In genomic region chr6:153131037-153131981, GRCh38 we compare ENCODE assay signal across 8 cellular contexts. TPM values are rescaled to one million over a fixed set of nuclear protein-coding genes. Genes with fewer than 3 reads are reported as not detected.
DNase-seq lines count a peak whose midpoint lies in the region; ATAC-seq and TF ChIP-seq lines count a peak whose summit lies in the region.

TSS of gene RGS17 (minus strand) at chr6:153131282. CDS start at chr6:153044018, 87,264 bp downstream.

- intact Hi-C loops in activated CD8-positive, alpha-beta T cell treated with anti-CD3 and anti-CD28 coated beads for 36 hours (cut with micrococcal nuclease): no loop called here

- peaks cover 38% of the 10 kb centered on the region for H3K27me3 Mint-ChIP-seq in activated CD8-positive, alpha-beta T cell treated with anti-CD3 and anti-CD28 coated beads for 36 hours

- H3K9me3 Mint-ChIP-seq in activated CD8-positive, alpha-beta T cell treated with anti-CD3 and anti-CD28 coated beads for 36 hours: peaks cover 2% of the 10 kb centered on the region

- H3K27me3 ChIP-seq in esophagus (ENCODE audit: control insufficient read depth in 1 of 2, insufficient read depth in 2 of 2, low read length in 2 of 2) (no peaks in the 10 kb centered on the region), mononuclear cell (ENCODE audit: insufficient read depth, low read length) (peaks cover 56% of the 10 kb centered on the region), suprapubic skin (peaks cover 32% of the 10 kb centered on the region)

- POLR2A ChIA-PET in activated CD8-positive, alpha-beta T cell treated with anti-CD3 and anti-CD28 coated beads for 36 hours (lab: Charles Lee): no interaction called here

- no peak for TF ChIP-seq EP300 in suprapubic skin (IDR thresholded peaks at IDR 0.05)

- ATAC-seq in activated CD8-positive, alpha-beta T cell treated with anti-CD3 and anti-CD28 coated beads for 36 hours: peak; percentile 68

- no peak within 1 kb of the TSS for H3K27ac Mint-ChIP-seq in activated CD8-positive, alpha-beta T cell treated with anti-CD3 and anti-CD28 coated beads for 36 hours

- no peaks in the 10 kb centered on the region for H3K36me3 Mint-ChIP-seq in activated CD8-positive, alpha-beta T cell treated with anti-CD3 and anti-CD28 coated beads for 36 hours (ENCODE audit: low read depth)

- H3K4me3 ChIP-seq in HFF-Myc (replicated peaks; ENCODE audit: low read depth, low read length) (peak within 1 kb of the TSS; percentile 86), esophagus (ENCODE audit: low read depth in 1 of 2, low read length in 2 of 2) (peak within 1 kb of the TSS; percentile 60 to 68), mononuclear cell (ENCODE audit: low read length) (peak within 1 kb of the TSS; percentile 27), suprapubic skin (peak within 1 kb of the TSS; percentile 59)

- H3K36me3 ChIP-seq in esophagus (ENCODE audit: control insufficient read depth in 2 of 2, insufficient read depth in 2 of 2, low read length in 1 of 2) (no peaks in the 10 kb centered on the region), suprapubic skin (no peaks in the 10 kb centered on the region)

- TF ChIP-seq CTCF in HFF-Myc (IDR thresholded peaks at IDR 0.05; ENCODE audit: low read depth, low read length, missing control alignments): no peak
- TF ChIP-seq CTCF in activated CD8-positive, alpha-beta T cell treated with anti-CD3 and anti-CD28 coated beads for 36 hours (IDR thresholded peaks at IDR 0.05): no peak
- TF ChIP-seq CTCF in suprapubic skin (IDR thresholded peaks at IDR 0.05): no peak

- CTCF ChIA-PET in activated CD8-positive, alpha-beta T cell treated with anti-CD3 and anti-CD28 coated beads for 36 hours (lab: Charles Lee): no interaction called here

- DNase-seq in DMS 273 (lab: John Stamatoyannopoulos, UW; ENCODE audit: unreplicated experiment): peak; percentile 50
- DNase-seq in DMS 273 treated with DMSO at 0.1 percent for 48 hours (lab: John Stamatoyannopoulos, UW): no peak
- DNase-seq in HFF-Myc (ENCODE audit: extremely low read depth, low read depth): peak; percentile 21
- DNase-seq in NCI-H1694 (lab: John Stamatoyannopoulos, UW): peak; percentile 46
- peak; percentile 25 for DNase-seq in activated CD8-positive, alpha-beta T cell treated with anti-CD3 and anti-CD28 coated beads for 36 hours
- DNase-seq in suprapubic skin (ENCODE audit: low spot score in 2 of 2): peak in 1 of 2 donors; percentile 71

- no peak for TF ChIP-seq POLR2A in suprapubic skin (IDR thresholded peaks at IDR 0.05)

- H3K4me1 Mint-ChIP-seq in activated CD8-positive, alpha-beta T cell treated with anti-CD3 and anti-CD28 coated beads for 36 hours (ENCODE audit: low read depth): peaks cover 9% of the 10 kb centered on the region

- peaks cover 0 to 2% of the 10 kb centered on the region in 2 donors for H3K9me3 ChIP-seq in esophagus (ENCODE audit: control insufficient read depth in 2 of 2, insufficient read depth in 1 of 2, low read depth in 1 of 2, low read length in 1 of 2)
- H3K9me3 ChIP-seq in mononuclear cell (ENCODE audit: low read depth, low read length): no peaks in the 10 kb centered on the region
- H3K9me3 ChIP-seq in suprapubic skin: no peaks in the 10 kb centered on the region

- peak within 1 kb of the TSS; percentile 64 for H3K4me3 Mint-ChIP-seq in activated CD8-positive, alpha-beta T cell treated with anti-CD3 and anti-CD28 coated beads for 36 hours

- H3K4me1 ChIP-seq in esophagus (ENCODE audit: control insufficient read depth in 2 of 2, insufficient read depth in 2 of 2, low read length in 1 of 2): peaks cover 0 to 6% of the 10 kb centered on the region in 2 donors
- peaks cover 17% of the 10 kb centered on the region for H3K4me1 ChIP-seq in mononuclear cell (ENCODE audit: insufficient read depth, low read length)
- H3K4me1 ChIP-seq in suprapubic skin: peaks cover 22% of the 10 kb centered on the region

- H3K27ac ChIP-seq in esophagus (ENCODE audit: low read depth in 2 of 2, low read length in 1 of 2) (peak within 1 kb of the TSS in 1 of 2 donors; percentile 3), suprapubic skin (no peak within 1 kb of the TSS)

- WGBS in esophagus, 2 donors: 4 to 6% methylated on average over 51 to 89 of the region's 89 CpGs
- 11% methylated on average over 21 of the region's 89 CpGs for WGBS in suprapubic skin

RNA-seq across cellular contexts. Expression of gene RGS17, which starts in this region (rescaled TPM):
- total RNA-seq in activated CD8-positive, alpha-beta T cell treated with anti-CD3 and anti-CD28 coated beads for 36 hours: not detected
- 1 to 10 TPM; 1.1 to 4.1 TPM for polyA plus RNA-seq in esophagus
- total RNA-seq in mononuclear cell: not detected
- 1 to 10 TPM in 1 of 4 donors, under 1 TPM in 3; 0.08 to 1.8 (median 0.26) TPM for total RNA-seq in suprapubic skin

Comparison
In these comparisons a context has a peak if more than half of its experiments do, and no peak if none do; other contexts are left out.
1. Peak in DNase-seq and ATAC-seq in activated CD8-positive, alpha-beta T cell treated with anti-CD3 and anti-CD28 coated beads for 36 hours; RNA of the gene not detected or under 1 TPM.
2. H3K4me3 ChIP-seq: peak in every context shown above with its lines; median percentile 86 in HFF-Myc; 64 in esophagus; 59 in suprapubic skin; 27 in mononuclear cell.